ENCODE assay signal across 8 cellular contexts in the genomic region with DNA sequence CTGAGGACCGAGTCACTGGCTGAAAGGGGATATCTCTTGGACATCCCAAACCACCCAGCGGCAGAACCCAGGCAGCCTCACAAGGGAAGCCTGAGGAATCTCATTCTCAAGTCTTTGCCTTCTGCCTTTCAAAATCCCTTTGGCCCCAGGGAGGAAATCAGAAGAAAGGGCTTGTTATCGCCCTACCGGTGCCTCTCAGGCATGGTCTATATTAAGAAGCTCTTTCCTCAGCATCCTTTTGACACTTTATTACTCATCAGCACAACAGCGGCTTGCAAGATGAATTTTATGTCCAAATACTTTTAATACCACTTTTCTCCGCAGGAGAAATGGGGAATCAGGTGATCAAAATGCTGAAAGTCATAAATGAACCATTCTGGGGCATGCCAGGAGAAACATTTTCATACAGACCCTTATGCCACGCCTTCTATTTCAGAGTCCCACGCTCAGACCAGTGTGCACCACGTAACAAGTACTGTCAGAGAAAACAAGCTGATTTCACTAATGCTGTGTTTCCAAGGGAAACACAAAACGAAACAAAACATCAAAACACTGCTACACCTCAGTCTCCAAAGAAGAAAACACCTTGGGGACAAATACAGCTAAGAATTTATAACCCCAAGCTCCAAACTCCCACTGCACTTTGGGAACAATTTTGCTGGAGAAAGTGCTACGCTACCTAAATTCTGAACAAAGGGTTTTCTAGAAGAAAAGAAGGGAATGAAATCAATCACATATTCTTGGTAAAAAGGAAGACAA. TPM values are rescaled to one million over a fixed set of nuclear protein-coding genes. Genes with fewer than 3 reads are reported as not detected.
DNase-seq lines count a peak whose midpoint lies in the region; ATAC-seq, FAIRE-seq and TF ChIP-seq lines count a peak whose summit lies in the region.

No MANE protein-coding gene starts in this region.

- H3K27ac ChIP-seq in right lobe of liver (peak overlapping the region; percentile 58 to 88 (median 75)), HepG2 (ENCODE audit: extremely low read length, insufficient read depth, low read length) (no peak overlapping the region), mucosa of rectum (ENCODE audit: low read depth in 2 of 2, low read length in 2 of 2) (peak overlapping the region; percentile 2 to 24)

- no peak overlapping the region for H3K4me2 ChIP-seq in HepG2 (ENCODE audit: low read depth, low read length)

- H3K9me3 ChIP-seq in right lobe of liver = no peaks in the 10 kb centered on the region
- no peaks in the 10 kb centered on the region for H3K9me3 ChIP-seq in HepG2 (ENCODE audit: low read length)
- H3K9me3 ChIP-seq in mucosa of rectum (ENCODE audit: control insufficient read depth in 2 of 2, low read length in 2 of 2) = no peaks in the 10 kb centered on the region

- no peaks in the 10 kb centered on the region for H3K36me3 ChIP-seq in right lobe of liver
- no peaks in the 10 kb centered on the region for H3K36me3 ChIP-seq in HepG2 (replicated peaks in 1 of 2; ENCODE audit: control insufficient read depth in 1 of 2, insufficient read depth in 2 of 2, low read length in 2 of 2)
- no peaks in the 10 kb centered on the region for H3K36me3 ChIP-seq in mucosa of rectum (ENCODE audit: control insufficient read depth in 2 of 2, insufficient read depth in 2 of 2, low read length in 2 of 2)

- H3K4me3 ChIP-seq in right lobe of liver = no peak overlapping the region
- H3K4me3 ChIP-seq in HepG2 (replicated peaks in 1 of 3; ENCODE audit: insufficient read depth in 1 of 3, low read depth in 2 of 3, low read length in 3 of 3) = no peak overlapping the region
- H3K4me3 ChIP-seq in mucosa of rectum (ENCODE audit: low read length in 2 of 2) = no peak overlapping the region

- TF ChIP-seq RAD21 in HepG2 (CRISPR knock-in tag; IDR thresholded peaks at IDR 0.05) = no peak

- H3K4me1 ChIP-seq in right lobe of liver = peaks cover 0 to 42% (median 23%) of the 10 kb centered on the region in 4 donors
- H3K4me1 ChIP-seq in HepG2 (ENCODE audit: insufficient read depth, low read length) = peaks cover 78% of the 10 kb centered on the region
- H3K4me1 ChIP-seq in mucosa of rectum (ENCODE audit: control insufficient read depth in 2 of 2, insufficient read depth in 2 of 2, low read length in 2 of 2) = peaks cover 30 to 36% of the 10 kb centered on the region in 2 donors

- peaks cover 43% of the 10 kb centered on the region for H3K79me2 ChIP-seq in HepG2 (ENCODE audit: insufficient read depth, low read length)

- H3K4me1 Mint-ChIP-seq in activated naive CD8-positive, alpha-beta T cell treated with anti-CD3 and anti-CD28 coated beads, Interleukin-2, amount 50 U/mL, for 24 hours = peaks cover 87% of the 10 kb centered on the region
- peaks cover 53% of the 10 kb centered on the region for H3K4me1 Mint-ChIP-seq in progenitor cell of endocrine pancreas (ENCODE audit: low read depth)

- H3K9ac ChIP-seq in HepG2 (ENCODE audit: insufficient read depth, low read depth, low read length) (no peak overlapping the region), mucosa of rectum (ENCODE audit: low read depth in 1 of 2, low read length in 2 of 2) (no peak overlapping the region)

- DNase-seq in right lobe of liver = no peak
- DNase-seq in HepG2 (ENCODE audit: low spot score) = no peak
- no peak for DNase-seq in activated naive CD8-positive, alpha-beta T cell treated with anti-CD3 and anti-CD28 coated beads, Interleukin-2, amount 50 U/mL, for 24 hours
- no peak for DNase-seq in CD1c-positive myeloid dendritic cell (ENCODE audit: extremely low spot score)
- DNase-seq in progenitor cell of endocrine pancreas (ENCODE audit: low spot score, unreplicated experiment) = no peak
- DNase-seq in midbrain (lab: John Stamatoyannopoulos, UW) = no peak

- FAIRE-seq in HepG2 (lab: Jason Lieb, UNC) = no peak

- no TSS peak for BruUV-seq in HepG2 (replicated peaks; lab: Mats Ljungman, UMichigan)

- peak overlapping the region; percentile 64 for H3K27ac Mint-ChIP-seq in activated naive CD8-positive, alpha-beta T cell treated with anti-CD3 and anti-CD28 coated beads, Interleukin-2, amount 50 U/mL, for 24 hours
- H3K27ac Mint-ChIP-seq in progenitor cell of endocrine pancreas = no peak overlapping the region

- peak overlapping the region; percentile 30 for H3K4me3 Mint-ChIP-seq in activated naive CD8-positive, alpha-beta T cell treated with anti-CD3 and anti-CD28 coated beads, Interleukin-2, amount 50 U/mL, for 24 hours
- no peak overlapping the region for H3K4me3 Mint-ChIP-seq in progenitor cell of endocrine pancreas (ENCODE audit: low read depth)

- in situ Hi-C loops in HepG2 (cut with HindIII; ENCODE audit: extremely low pct_ligation_motif_present, low pct_unique_long_range_greater_than_20kb) = no loop called here

- H3K9me3 Mint-ChIP-seq in activated naive CD8-positive, alpha-beta T cell treated with anti-CD3 and anti-CD28 coated beads, Interleukin-2, amount 50 U/mL, for 24 hours = no peaks in the 10 kb centered on the region
- H3K9me3 Mint-ChIP-seq in progenitor cell of endocrine pancreas (ENCODE audit: low read depth) = no peaks in the 10 kb centered on the region

- ATAC-seq in right lobe of liver (no peak), HepG2 (no peak), HG03460 (IDR thresholded peaks at IDR 0.05; ENCODE audit: unreplicated experiment) (peak; percentile 57)
- ATAC-seq in activated naive CD8-positive, alpha-beta T cell treated with anti-CD3 and anti-CD28 coated beads, Interleukin-2, amount 50 U/mL, for 24 hours = peak; percentile 70

- TF ChIP-seq POLR2A in right lobe of liver (IDR thresholded peaks at IDR 0.05) (no peak), HepG2 (IDR thresholded peaks at IDR 0.05; ENCODE audit: insufficient read depth in 1 of 2, low read depth in 2 of 2, low read length in 2 of 2) (no peak)

- no peak overlapping the region for H2AFZ ChIP-seq in HepG2 (ENCODE audit: low read length)

- no peak for TF ChIP-seq CTCF in right lobe of liver (IDR thresholded peaks at IDR 0.05)
- no peak for TF ChIP-seq CTCF in HepG2 (CRISPR knock-in tag; IDR thresholded peaks at IDR 0.05)
- TF ChIP-seq CTCF in progenitor cell of endocrine pancreas (IDR thresholded peaks at IDR 0.05; ENCODE audit: unreplicated experiment) = no peak

- H3K27me3 Mint-ChIP-seq in activated naive CD8-positive, alpha-beta T cell treated with anti-CD3 and anti-CD28 coated beads, Interleukin-2, amount 50 U/mL, for 24 hours = no peaks in the 10 kb centered on the region
- H3K27me3 Mint-ChIP-seq in progenitor cell of endocrine pancreas = no peaks in the 10 kb centered on the region

- H3K27me3 ChIP-seq in right lobe of liver (no peaks in the 10 kb centered on the region), HepG2 (ENCODE audit: control insufficient read depth in 1 of 2, insufficient read depth in 2 of 2, low read length in 2 of 2) (no peaks in the 10 kb centered on the region), mucosa of rectum (ENCODE audit: control insufficient read depth in 2 of 2, insufficient read depth in 2 of 2, low read length in 2 of 2) (no peaks in the 10 kb centered on the region)

- peaks cover 11% of the 10 kb centered on the region for H3K36me3 Mint-ChIP-seq in activated naive CD8-positive, alpha-beta T cell treated with anti-CD3 and anti-CD28 coated beads, Interleukin-2, amount 50 U/mL, for 24 hours (ENCODE audit: low read depth)
- H3K36me3 Mint-ChIP-seq in progenitor cell of endocrine pancreas (ENCODE audit: insufficient read depth) = peaks cover 1% of the 10 kb centered on the region

- WGBS in right lobe of liver (ENCODE audit: insufficient coverage, low coverage, low lambda C conversion rate, missing lambda C conversion rate) = 65% methylated on average over 10 of the region's 11 CpGs
- 96% methylated on average over 11 of the region's 11 CpGs for WGBS in HepG2 (ENCODE audit: low lambda C conversion rate)

- intact Hi-C loops in right lobe of liver (cut with DNase I) = no loop called here
- intact Hi-C loops in HepG2 (cut with micrococcal nuclease; ENCODE audit: unreplicated experiment) = no loop called here

- POLR2A ChIA-PET in HepG2 (lab: Yijun Ruan, JAX) = interaction anchor here (1.4 kb wide), 1 partner anchor 17 kb away, joined by 4 read pairs; no protein-coding TSS in a partner anchor

- H4K20me1 ChIP-seq in HepG2 (ENCODE audit: insufficient read depth, low read length) = no peaks in the 10 kb centered on the region

- no peak for TF ChIP-seq EP300 in HepG2 (IDR thresholded peaks at IDR 0.05; ENCODE audit: low read depth in 2 of 2, low read length in 2 of 2)
- TF ChIP-seq EP300 in HepG2 (CRISPR knock-in tag; IDR thresholded peaks at IDR 0.05; ENCODE audit: borderline replicate concordance) = no peak

- CTCF ChIA-PET in HepG2 (lab: Yijun Ruan, JAX; ENCODE audit: low intra/inter-chr PET ratio, low total read pairs) = no interaction called here

TF ChIP-seq in HepG2, 621 proteins besides CTCF, POLR2A, EP300 and RAD21 (continues in another document):
- TF ChIP-seq ZNF251 (CRISPR knock-in tag; IDR thresholded peaks at IDR 0.05) = no peak

RNA-seq across cellular contexts. Expression of a gene that starts 30.0 kb away (rescaled TPM):
- total RNA-seq in right lobe of liver (10 to 100 TPM; 22.9 to 53.6 (median 30.2) TPM), HepG2 (2016; rRNA removed; fragmentation: Illumina TruSeq; extraction: Trizol) (21.2 and 21.7 TPM in 2 replicates), progenitor cell of endocrine pancreas (57.3 and 62.8 TPM in 2 replicates)
- 6.1 and 9.4 TPM in 2 replicates for total RNA-seq in HepG2 (2016; cell fraction: cytosol; rRNA removed; fragmentation: Illumina TruSeq; extraction: Trizol; ENCODE audit: low read depth)
- 17.2 and 20.5 TPM in 2 replicates for total RNA-seq in HepG2 (2016; cell fraction: insoluble cytoplasmic fraction; rRNA removed; fragmentation: Illumina TruSeq; extraction: Trizol)
- 22.7 and 23.5 TPM in 2 replicates for total RNA-seq in HepG2 (2016; cell fraction: membrane; rRNA removed; fragmentation: Illumina TruSeq; extraction: Trizol)
- 15.4 and 18.1 TPM in 2 replicates for total RNA-seq in HepG2 (2016; cell fraction: nucleus; rRNA removed; fragmentation: Illumina TruSeq; extraction: Trizol)
- 38.9 and 46.6 TPM in 2 replicates for polyA plus RNA-seq in HepG2 (2011; rRNA removed)
- 29.9 and 30.8 TPM in 2 replicates for polyA plus RNA-seq in HepG2 (2011; cell fraction: cytosol; rRNA removed)
- polyA plus RNA-seq in HepG2 (2011; cell fraction: nucleus; rRNA removed) = 38.0 and 38.2 TPM in 2 replicates
- 36.7 and 38.5 TPM in 2 replicates for polyA plus RNA-seq in HepG2 (2012)
- polyA plus RNA-seq in HepG2 (2016; cell fraction: cytosol; fragmentation: Illumina TruSeq; extraction: Trizol; ENCODE audit: low read depth) = 2.1 and 3.2 TPM in 2 replicates
- polyA plus RNA-seq in HepG2 (2016; cell fraction: insoluble cytoplasmic fraction; fragmentation: Illumina TruSeq; extraction: Trizol; ENCODE audit: low read depth) = 16.9 and 24.5 TPM in 2 replicates
- 15.6 and 18.4 TPM in 2 replicates for polyA plus RNA-seq in HepG2 (2016; cell fraction: membrane; fragmentation: Illumina TruSeq; extraction: Trizol; ENCODE audit: low read depth)
- polyA plus RNA-seq in HepG2 (2016; cell fraction: nucleus; fragmentation: Illumina TruSeq; extraction: Trizol; ENCODE audit: insufficient read depth, low read depth) = 22.7 and 25.7 TPM in 2 replicates
- 31.8 and 52.5 TPM in 2 replicates for polyA minus RNA-seq in HepG2 (2011; rRNA and poly(A)+ RNA removed; ENCODE audit: low replicate concordance)
- 25.4 and 30.6 TPM in 2 replicates for polyA minus RNA-seq in HepG2 (2011; cell fraction: cytosol; rRNA and poly(A)+ RNA removed)
- polyA minus RNA-seq in HepG2 (2011; cell fraction: nucleus; rRNA and poly(A)+ RNA removed) = 18.2 and 24.7 TPM in 2 replicates

Comparison
In these comparisons a context has a peak if more than half of its experiments do, and no peak if none do; other contexts are left out.
1. ATAC-seq: peak in HG03460 (single experiment) and activated naive CD8-positive, alpha-beta T cell treated with anti-CD3 and anti-CD28 coated beads, Interleukin-2, amount 50 U/mL, for 24 hours (single experiment); none in right lobe of liver (0 of 4) and HepG2 (single experiment).